ENCODE assay signal across 1 cellular context in genomic region chr10:28678687-28679457, GRCh38.
TF ChIP-seq lines count a peak whose summit lies in the region.

No MANE protein-coding gene starts in this region.

TF ChIP-seq in HEK293T, 16 proteins besides CTCF, POLR2A, EP300 and RAD21 (continued from another document):
- TF ChIP-seq PKNOX1 (IDR thresholded peaks at IDR 0.05) = peak; percentile 44; the same call in 1 of the 2 replicates
